8 cellular contexts compared by ENCODE assay signal in genomic region chr1:109618614-109619404, GRCh38. TPM values are rescaled to one million over a fixed set of nuclear protein-coding genes. Genes with fewer than 3 reads are reported as not detected.
A peak's percentile ranks its signal among the peaks of the same experiment; 100 is the strongest.
DNase-seq lines count a peak whose midpoint lies in the region; ATAC-seq, FAIRE-seq and TF ChIP-seq lines count a peak whose summit lies in the region.

No MANE protein-coding gene starts in this region.

- no peaks in the 10 kb centered on the region for H3K9me3 ChIP-seq in muscle layer of duodenum (ENCODE audit: control insufficient read depth in 1 of 2, low read length in 2 of 2)

- H3K4me1 ChIP-seq in muscle layer of duodenum (ENCODE audit: control insufficient read depth in 1 of 2, insufficient read depth in 2 of 2, low read length in 2 of 2), result peaks cover 17 to 39% of the 10 kb centered on the region in 2 donors

- H3K4me3 ChIP-seq in AG10803 (ENCODE audit: low read length) (peak overlapping the region; percentile 99), bronchial epithelial cell (ENCODE audit: low read depth, low read length) (peak overlapping the region; percentile 73), muscle layer of duodenum (ENCODE audit: low read depth in 1 of 2, low read length in 2 of 2) (peak overlapping the region; percentile 82 to 92)

- no peak for FAIRE-seq in bronchial epithelial cell (lab: Jason Lieb, UNC)

- TF ChIP-seq CTCF in AG10803 (conservative IDR thresholded peaks at IDR 0.05; ENCODE audit: low read length), result no peak
- no peak for TF ChIP-seq CTCF in bronchial epithelial cell (IDR thresholded peaks at IDR 0.05; ENCODE audit: insufficient read depth, low read length, severe bottlenecking)

- DNase-seq in AG10803 (ENCODE audit: low read depth) (no peak), HuH-7 (ENCODE audit: low spot score) (peak; percentile 42), bronchial epithelial cell (ENCODE audit: low read depth) (no peak), NCI-H2171 (lab: John Stamatoyannopoulos, UW) (no peak), NCI-H526 (lab: John Stamatoyannopoulos, UW) (no peak)
- DNase-seq in stimulated activated naive CD4-positive, alpha-beta T cell (lab: John Stamatoyannopoulos, UW), result no peak

- no peaks in the 10 kb centered on the region for H3K27me3 ChIP-seq in bronchial epithelial cell (ENCODE audit: control insufficient read depth, insufficient read depth, low read length)
- no peaks in the 10 kb centered on the region for H3K27me3 ChIP-seq in muscle layer of duodenum (ENCODE audit: low read depth, low read length)

- ATAC-seq in GM21576 (IDR thresholded peaks at IDR 0.05; ENCODE audit: unreplicated experiment), result no peak

- H3K27ac ChIP-seq in muscle layer of duodenum (ENCODE audit: low read length), result peak overlapping the region; percentile 93

- H3K36me3 ChIP-seq in bronchial epithelial cell (ENCODE audit: control insufficient read depth, insufficient read depth, low read length), result peaks cover 1% of the 10 kb centered on the region
- peaks cover 0 to 7% of the 10 kb centered on the region in 2 donors for H3K36me3 ChIP-seq in muscle layer of duodenum (ENCODE audit: control insufficient read depth in 1 of 2, insufficient read depth in 2 of 2, low read length in 2 of 2)

RNA-seq across cellular contexts. Expression of gene GNAT2, which starts 0.6 kb away (rescaled TPM):
- total RNA-seq in bronchial epithelial cell, result 0.26 TPM in 1 of 2 replicates, not detected in the other

RNA-seq across cellular contexts. Expression of gene AMPD2, which starts 0.8 kb away (rescaled TPM):
- 14.8 and 21.9 TPM in 2 replicates for total RNA-seq in bronchial epithelial cell

RNA-seq across cellular contexts. Expression of gene GSTM4, which starts 37.1 kb away (rescaled TPM):
- 0.53 and 1.9 TPM in 2 replicates for total RNA-seq in bronchial epithelial cell

RNA-seq across cellular contexts. Expression of gene GSTM2, which starts 49.0 kb away (rescaled TPM):
- total RNA-seq in bronchial epithelial cell, result 0.26 TPM in 2 replicates
